In the genomic region with DNA sequence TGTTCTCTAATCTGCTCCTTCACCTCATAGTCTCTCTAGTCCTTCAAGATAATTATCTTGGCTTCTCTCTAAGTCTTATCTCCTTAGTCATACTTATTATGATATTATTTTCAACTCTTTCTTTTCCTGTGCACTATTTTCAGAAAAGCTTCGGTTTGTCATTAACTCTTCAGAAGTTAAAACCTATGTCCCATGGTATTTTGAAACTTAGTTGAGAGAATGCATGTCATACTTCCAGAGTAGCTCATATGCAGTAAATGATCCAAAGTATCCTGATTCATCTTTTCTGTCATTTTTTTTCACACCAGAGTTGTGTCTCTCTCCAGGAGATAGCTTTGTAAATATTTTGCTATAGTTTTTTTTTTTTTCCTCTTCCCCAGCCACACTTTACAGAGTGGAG, we compare ENCODE assay signal across 18 cellular contexts.
DNase-seq lines count a peak whose midpoint lies in the region; TF ChIP-seq lines count a peak whose summit lies in the region.
"Had no signal": no experiment of that assay in that cellular context is flagged by ENCODE, and none has a peak within 500 bp of the region (broad histone marks: within the 10 kb centered on the region; RNA-seq: fewer than 3 reads in every experiment).

No MANE protein-coding gene starts in this region.

- no peaks in the 10 kb centered on the region for H3K79me2 ChIP-seq in GM23248 (ENCODE audit: insufficient read depth)
- no peaks in the 10 kb centered on the region for H3K79me2 ChIP-seq in osteoblast (ENCODE audit: insufficient read depth, low read length)

- H3K9me3 ChIP-seq in GM23248 (ENCODE audit: low read depth), result no peaks in the 10 kb centered on the region
- no peaks in the 10 kb centered on the region for H3K9me3 ChIP-seq in adipocyte (ENCODE audit: control insufficient read depth, low read length)
- H3K9me3 ChIP-seq in osteoblast (ENCODE audit: low read depth, low read length), result no peaks in the 10 kb centered on the region
- H3K9me3 ChIP-seq: SJCRH30 had no signal

- no peak overlapping the region for H3K4me2 ChIP-seq in GM23248 (ENCODE audit: unreplicated experiment)
- H3K4me2 ChIP-seq in osteoblast (ENCODE audit: insufficient read depth, low read length), result no peak overlapping the region
- H3K4me2 ChIP-seq: KMS-11 had no signal

- H2AFZ ChIP-seq in GM23248 (no peak overlapping the region), osteoblast (ENCODE audit: low read length) (no peak overlapping the region)

- peak; percentile 23 for DNase-seq in AG10803 (ENCODE audit: low read depth)
- DNase-seq in GM23248, result peak; percentile 15
- peak; percentile 13 for DNase-seq in adipocyte (ENCODE audit: low read depth)
- peak; percentile 3 for DNase-seq in osteoblast (ENCODE audit: insufficient read length, low spot score, missing footprints)
- DNase-seq in T-helper 9 cell, result no peak
- no peak for DNase-seq in retina
- DNase-seq in stimulated activated CD4-positive, alpha-beta T cell treated with anti-CD3 and anti-CD28 coated beads, Interleukin-15, amount 100 ng/mL, for 24 hours, result no peak
- DNase-seq: DMS79; IMR-90; NCI-H1105; NCI-H146; NCI-H2029 treated with DMSO at 0.1 percent for 48 hours; NCI-H226; NCI-H510A treated with DMSO at 0.1 percent for 48 hours; NCI-H748 treated with DMSO at 0.1 percent for 48 hours; NK-92 treated with Interleukin-12 subunit alpha and Interleukin-12 subunit beta, amount 100 ng/mL, for 24 hours; SJCRH30 had no signal

- in situ Hi-C loops in GM23248 (cut with MboI), result no loop called here

- H3K9ac ChIP-seq in GM23248, result no peak overlapping the region
- H3K9ac ChIP-seq in adipocyte (ENCODE audit: low read length), result no peak overlapping the region
- H3K9ac ChIP-seq: KMS-11 had no signal

- H3K27me3 ChIP-seq in GM23248 (replicated peaks; ENCODE audit: insufficient read depth), result no peaks in the 10 kb centered on the region
- H3K27me3 ChIP-seq in adipocyte (replicated peaks; ENCODE audit: control insufficient read depth, insufficient read depth, low read length), result no peaks in the 10 kb centered on the region
- no peaks in the 10 kb centered on the region for H3K27me3 ChIP-seq in osteoblast (ENCODE audit: insufficient read depth, low read length)
- H3K27me3 ChIP-seq: SJCRH30 had no signal

- no peak for TF ChIP-seq CTCF in AG10803 (conservative IDR thresholded peaks at IDR 0.05; ENCODE audit: low read length)
- TF ChIP-seq CTCF in osteoblast (IDR thresholded peaks at IDR 0.05; ENCODE audit: extremely low read depth, low read depth, low read length), result no peak

- H3F3A ChIP-seq in GM23248 (ENCODE audit: insufficient read depth), result peaks cover 4% of the 10 kb centered on the region; the same call in 1 of the 2 replicates

- H3K4me1 ChIP-seq in GM23248 (ENCODE audit: insufficient read depth) (0 out of 2 replicates have a peak, but pooled peaks cover 4% of the 10 kb centered on the region), adipocyte (ENCODE audit: control insufficient read depth, insufficient read depth, low read length) (no peaks in the 10 kb centered on the region), osteoblast (ENCODE audit: insufficient read depth, low read length) (no peaks in the 10 kb centered on the region)
- H3K4me1 ChIP-seq: SJCRH30 had no signal

- WGBS in GM23248 (ENCODE audit: low coverage in 1 of 2, low lambda C conversion rate in 2 of 2, missing lambda C conversion rate in 2 of 2), 2 experiments, result 13 to 16% methylated on average over 1 of the region's 1 CpG

- no peak overlapping the region for H3K4me3 ChIP-seq in AG10803 (ENCODE audit: low read length)
- no peak overlapping the region for H3K4me3 ChIP-seq in GM23248
- no peak overlapping the region for H3K4me3 ChIP-seq in adipocyte (ENCODE audit: low read length)
- no peak overlapping the region for H3K4me3 ChIP-seq in osteoblast (ENCODE audit: insufficient read depth, low read length)
- H3K4me3 ChIP-seq: SJCRH30 had no signal

- no peaks in the 10 kb centered on the region for H3K9me2 ChIP-seq in GM23248 (ENCODE audit: insufficient read depth)

- H3K36me3 ChIP-seq in GM23248 (ENCODE audit: low read depth), result no peaks in the 10 kb centered on the region
- H3K36me3 ChIP-seq in adipocyte (ENCODE audit: control insufficient read depth, insufficient read depth, low read length, severe bottlenecking), result no peaks in the 10 kb centered on the region
- no peaks in the 10 kb centered on the region for H3K36me3 ChIP-seq in osteoblast (ENCODE audit: insufficient read depth, low read length)
- H3K36me3 ChIP-seq: SJCRH30 had no signal

- H4K20me1 ChIP-seq in GM23248 (ENCODE audit: insufficient read depth), result no peaks in the 10 kb centered on the region
- H4K20me1 ChIP-seq in osteoblast (ENCODE audit: insufficient read depth, low read length), result no peaks in the 10 kb centered on the region

- H3K27ac ChIP-seq in GM23248 (no peak overlapping the region), osteoblast (ENCODE audit: low read depth, low read length) (no peak overlapping the region)
- H3K27ac ChIP-seq: KMS-11, SJCRH30 had no signal

Comparison
In these comparisons a context has a peak if more than half of its experiments do, and no peak if none do; other contexts are left out.
1. DNase-seq: peak in AG10803 (single experiment), GM23248 (single experiment), adipocyte (single experiment) and osteoblast (single experiment); none in T-helper 9 cell (single experiment), retina (single experiment) and stimulated activated CD4-positive, alpha-beta T cell treated with anti-CD3 and anti-CD28 coated beads, Interleukin-15, amount 100 ng/mL, for 24 hours (single experiment).